In genomic region chr6:43267619-43268347, GRCh38 we compare ENCODE assay signal across 1 cellular context.
A peak's percentile ranks its signal among the peaks of the same experiment; 100 is the strongest.
TF ChIP-seq lines count a peak whose summit lies in the region.

No MANE protein-coding gene starts in this region.

TF ChIP-seq in HepG2, 621 proteins besides CTCF, POLR2A, EP300 and RAD21 (continued from another document and continues in another):
- TF ChIP-seq ZHX2 (IDR thresholded peaks at IDR 0.05; ENCODE audit: low read depth): peak; percentile 88
- peak; percentile 76; the same call in 1 of the 2 replicates for TF ChIP-seq ZHX2 (CRISPR knock-in tag; IDR thresholded peaks at IDR 0.05; ENCODE audit: borderline replicate concordance)
- TF ChIP-seq ZSCAN29 (CRISPR knock-in tag; conservative IDR thresholded peaks at IDR 0.05): peak; percentile 98
- no peak for TF ChIP-seq SRSF4 (IDR thresholded peaks at IDR 0.05; ENCODE audit: low read depth, low read length, poor library complexity, severe bottlenecking)
- no peak for TF ChIP-seq ZEB1 (IDR thresholded peaks at IDR 0.05; ENCODE audit: insufficient replicate concordance, low read depth)
- TF ChIP-seq NPAS2 (CRISPR knock-in tag; IDR thresholded peaks at IDR 0.05; ENCODE audit: borderline replicate concordance): peak; percentile 94; the same call in 1 of the 2 replicates
- peak; percentile 100; the same call in 1 of the 2 replicates for TF ChIP-seq FOXC1 (CRISPR knock-in tag; IDR thresholded peaks at IDR 0.05; ENCODE audit: borderline replicate concordance)
- TF ChIP-seq GFI1 (CRISPR knock-in tag; IDR thresholded peaks at IDR 0.05; ENCODE audit: borderline replicate concordance): peak; percentile 98
- TF ChIP-seq ZNF512B (CRISPR knock-in tag; IDR thresholded peaks at IDR 0.05; ENCODE audit: borderline replicate concordance): peak; percentile 99; the same call in 1 of the 2 replicates
- no peak; the same call in 1 of the 2 replicates for TF ChIP-seq KDM5A (IDR thresholded peaks at IDR 0.05; ENCODE audit: borderline replicate concordance, low read length)
- TF ChIP-seq AGO2 (optimal IDR thresholded peaks at IDR 0.05; ENCODE audit: low read depth, low read length): no peak
- peak; percentile 56; the same call in 1 of the 2 replicates for TF ChIP-seq ZNF678 (CRISPR knock-in tag; IDR thresholded peaks at IDR 0.05)
- no peak for TF ChIP-seq ZNF354B (CRISPR knock-in tag; IDR thresholded peaks at IDR 0.05)
- peak; percentile 82 for TF ChIP-seq IRX3 (CRISPR knock-in tag; IDR thresholded peaks at IDR 0.05; ENCODE audit: borderline replicate concordance, low read depth)
- TF ChIP-seq PLRG1 (conservative IDR thresholded peaks at IDR 0.05): no peak
- TF ChIP-seq ISX (CRISPR knock-in tag; conservative IDR thresholded peaks at IDR 0.05): no peak
- TF ChIP-seq ZNF451 (CRISPR knock-in tag; IDR thresholded peaks at IDR 0.05): peak; percentile 99
- TF ChIP-seq ZNF230 (CRISPR knock-in tag; IDR thresholded peaks at IDR 0.05): peak; percentile 95
- no peak for TF ChIP-seq SIN3B (IDR thresholded peaks at IDR 0.05; ENCODE audit: low read length)
- TF ChIP-seq ZNF281 (CRISPR knock-in tag; IDR thresholded peaks at IDR 0.05; ENCODE audit: borderline replicate concordance): peak; percentile 98
- TF ChIP-seq ZNF629 (CRISPR knock-in tag; conservative IDR thresholded peaks at IDR 0.05): peak; percentile 86
- TF ChIP-seq ZNF326 (CRISPR knock-in tag; IDR thresholded peaks at IDR 0.05; ENCODE audit: borderline replicate concordance): no peak; the same call in 1 of the 2 replicates
- peak; percentile 100 for TF ChIP-seq RXRB (CRISPR knock-in tag; IDR thresholded peaks at IDR 0.05; ENCODE audit: borderline replicate concordance)
- TF ChIP-seq ZNF782 (CRISPR knock-in tag; IDR thresholded peaks at IDR 0.05; ENCODE audit: borderline replicate concordance): no peak; the same call in 1 of the 2 replicates
- TF ChIP-seq NR2F1 (CRISPR knock-in tag; IDR thresholded peaks at IDR 0.05): peak; percentile 95 to 98
- TF ChIP-seq ESRRA (CRISPR knock-in tag; IDR thresholded peaks at IDR 0.05; ENCODE audit: low read depth): peak; percentile 100
- TF ChIP-seq HNF1A (IDR thresholded peaks at IDR 0.05; ENCODE audit: low read depth): peak; percentile 89
- TF ChIP-seq HNF1A (CRISPR knock-in tag; IDR thresholded peaks at IDR 0.05; ENCODE audit: borderline replicate concordance): peak; percentile 98
- peak; percentile 97 for TF ChIP-seq TFDP1 (CRISPR knock-in tag; IDR thresholded peaks at IDR 0.05; ENCODE audit: borderline replicate concordance)
- TF ChIP-seq ZNF333 (CRISPR knock-in tag; IDR thresholded peaks at IDR 0.05; ENCODE audit: borderline replicate concordance): peak; percentile 94
- peak; percentile 99 for TF ChIP-seq ZNF431 (CRISPR knock-in tag; IDR thresholded peaks at IDR 0.05; ENCODE audit: borderline replicate concordance, low read depth)
- no peak for TF ChIP-seq ATF7 (IDR thresholded peaks at IDR 0.05)
- peak; percentile 95 for TF ChIP-seq ATF7 (CRISPR knock-in tag; IDR thresholded peaks at IDR 0.05)
- peak; percentile 97; the same call in 1 of the 2 replicates for TF ChIP-seq NR1H2 (CRISPR knock-in tag; IDR thresholded peaks at IDR 0.05; ENCODE audit: borderline replicate concordance, low read depth)
- TF ChIP-seq AKAP8 (CRISPR knock-in tag; IDR thresholded peaks at IDR 0.05): peak; percentile 99
- peak; percentile 93; the same call in 1 of the 2 replicates for TF ChIP-seq JUND (CRISPR knock-in tag; IDR thresholded peaks at IDR 0.05)
- peak; percentile 99 for TF ChIP-seq CBX5 (CRISPR knock-in tag; IDR thresholded peaks at IDR 0.05; ENCODE audit: borderline replicate concordance)
- peak; percentile 91 for TF ChIP-seq THAP11 (CRISPR knock-in tag; IDR thresholded peaks at IDR 0.05)
- TF ChIP-seq ZNF850 (CRISPR knock-in tag; conservative IDR thresholded peaks at IDR 0.05): no peak
- no peak for TF ChIP-seq ZBTB1 (CRISPR knock-in tag; IDR thresholded peaks at IDR 0.05; ENCODE audit: borderline replicate concordance)
- peak; percentile 71 for TF ChIP-seq FOXA1 (IDR thresholded peaks at IDR 0.05)
- TF ChIP-seq FOXA1 (CRISPR knock-in tag; IDR thresholded peaks at IDR 0.05): peak; percentile 100
- TF ChIP-seq PBX2 (CRISPR knock-in tag; IDR thresholded peaks at IDR 0.05): peak; percentile 59
- TF ChIP-seq GRHL1 (CRISPR knock-in tag; conservative IDR thresholded peaks at IDR 0.05): 0 out of 2 replicates have a peak, but pooled peaks have one; percentile 45
